Comparison of ENCODE assay signal across 9 cellular contexts in genomic region chr5:72818866-72819534, GRCh38. TPM values are rescaled to one million over a fixed set of nuclear protein-coding genes. Genes with fewer than 3 reads are reported as not detected.
DNase-seq lines count a peak whose midpoint lies in the region; ATAC-seq and TF ChIP-seq lines count a peak whose summit lies in the region.
"Had no signal": no experiment of that assay in that cellular context is flagged by ENCODE, and none has a peak within 500 bp of the region (broad histone marks: within the 10 kb centered on the region; RNA-seq: fewer than 3 reads in every experiment).

No MANE protein-coding gene starts in this region.

- peaks cover 3% of the 10 kb centered on the region for H3K4me1 ChIP-seq in endodermal cell (ENCODE audit: control insufficient read depth, insufficient read depth, low read length)

- H3K27ac Mint-ChIP-seq in endodermal cell = peak overlapping the region; percentile 67
- H3K27ac Mint-ChIP-seq: T-helper 1 cell treated with Interleukin-12 subunit alpha and Interleukin-12 subunit beta and Interleukin-4 antibody, amounts not matched to agents 30 μg/mL and 1 μg/mL, for 36 hours had no signal

- no peaks in the 10 kb centered on the region for H3K27me3 ChIP-seq in endodermal cell (ENCODE audit: control insufficient read depth, insufficient read depth, low read length, poor library complexity, severe bottlenecking)

- H3K27me3 Mint-ChIP-seq in endodermal cell (ENCODE audit: insufficient read depth) = no peaks in the 10 kb centered on the region

- peak; percentile 23 for ATAC-seq in HG02610 (IDR thresholded peaks at IDR 0.05; ENCODE audit: unreplicated experiment)

- no peaks in the 10 kb centered on the region for H3K9me3 ChIP-seq in endodermal cell (ENCODE audit: control insufficient read depth, low read length)

- peak overlapping the region; percentile 29 for H3K4me3 Mint-ChIP-seq in endodermal cell
- H3K4me3 Mint-ChIP-seq: T-helper 1 cell treated with Interleukin-12 subunit alpha and Interleukin-12 subunit beta and Interleukin-4 antibody, amounts not matched to agents 30 μg/mL and 1 μg/mL, for 36 hours had no signal

- H3K27ac ChIP-seq in endodermal cell (ENCODE audit: low read depth, low read length) = peak overlapping the region; percentile 55

- H3K9ac ChIP-seq in endodermal cell (ENCODE audit: extremely low read depth, low read length, poor library complexity, severe bottlenecking) = no peak overlapping the region

- peak; percentile 79 for DNase-seq in Caki2 (ENCODE audit: low read depth)
- DNase-seq in NCI-H460 (ENCODE audit: extremely low read depth, low read depth) = peak; percentile 68
- peak; percentile 49 to 58 for DNase-seq in activated CD4-positive, alpha-beta T cell treated with anti-CD3 and anti-CD28 coated beads, Interleukin-2, amount 50 U/mL, for 48 hours
- peak; percentile 88 for DNase-seq in endodermal cell
- peak; percentile 56 for DNase-seq in midbrain (lab: John Stamatoyannopoulos, UW)
- DNase-seq in stimulated activated CD8-positive, alpha-beta memory T cell treated with anti-CD3 and anti-CD28 coated beads, Interleukin-4, amount 100 ng/mL, for 48 hours = peak; percentile 67
- no peak for DNase-seq in HPDE6-E6E7 (ENCODE audit: extremely low spot score)

- H3K4me1 Mint-ChIP-seq in endodermal cell = peaks cover 25% of the 10 kb centered on the region

- H3K4me3 ChIP-seq in endodermal cell (ENCODE audit: low read length) = peak overlapping the region; percentile 92

- H3K36me3 Mint-ChIP-seq in endodermal cell (ENCODE audit: low read depth) = no peaks in the 10 kb centered on the region

- 21 to 50% methylated on average over 2 to 5 of the region's 5 CpGs for WGBS in endodermal cell (ENCODE audit: insufficient coverage in 1 of 2, insufficient read length in 1 of 2), 2 experiments

- no peaks in the 10 kb centered on the region for H3K36me3 ChIP-seq in endodermal cell (ENCODE audit: control insufficient read depth, insufficient read depth, low read length)

- TF ChIP-seq CTCF in endodermal cell (conservative IDR thresholded peaks at IDR 0.05) = peak; percentile 89

- no peaks in the 10 kb centered on the region for H3K9me3 Mint-ChIP-seq in endodermal cell
- H3K9me3 Mint-ChIP-seq: T-helper 1 cell treated with Interleukin-12 subunit alpha and Interleukin-12 subunit beta and Interleukin-4 antibody, amounts not matched to agents 30 μg/mL and 1 μg/mL, for 36 hours had no signal

- in situ Hi-C loops in Caki2 (cut with HindIII; ENCODE audit: low pct_unique_long_range_greater_than_20kb, low sequenced_read_pairs) = no loop called here

RNA-seq across cellular contexts. Expression of gene TNPO1, which starts 2.5 kb away (rescaled TPM):
- total RNA-seq in Caki2 (2014; rRNA removed; shearing (Covaris generic); ENCODE audit: low replicate concordance) = 99.7 and 122 TPM in 2 replicates
- total RNA-seq in NCI-H460 (2014; rRNA removed; shearing (Covaris generic)) = 498 and 524 TPM in 2 replicates
- 220 and 312 TPM in 2 replicates for polyA plus RNA-seq in NCI-H460 (2014; cell fraction: nucleus; rRNA removed)
- 100 to 1,000 TPM; 133 to 141 TPM for total RNA-seq in endodermal cell
- 144 TPM for polyA plus RNA-seq in endodermal cell (2013, experiment 1 of 2)
- 144 TPM for polyA plus RNA-seq in endodermal cell (2013, experiment 2 of 2)
